ENCODE assay signal across 21 cellular contexts in genomic region chr1:98221926-98222325, GRCh38.
DNase-seq lines count a peak whose midpoint lies in the region; ATAC-seq and TF ChIP-seq lines count a peak whose summit lies in the region.
"Had no signal": no experiment of that assay in that cellular context is flagged by ENCODE, and none has a peak within 500 bp of the region (broad histone marks: within the 10 kb centered on the region; RNA-seq: fewer than 3 reads in every experiment).

No MANE protein-coding gene starts in this region.

- in situ Hi-C loops in Caki2 (cut with HindIII; ENCODE audit: low pct_unique_long_range_greater_than_20kb, low sequenced_read_pairs): no loop called here

- no peak for TF ChIP-seq POLR2A in GM18505 (IDR thresholded peaks at IDR 0.05; ENCODE audit: borderline replicate concordance, extremely low read depth, insufficient read depth, insufficient read length)

- DNase-seq in Ammon's horn (ENCODE audit: low spot score) (peak; percentile 2), Caki2 (ENCODE audit: low read depth) (peak; percentile 21), NCI-H226 (peak; percentile 10), dermis blood vessel endothelial cell (peak; percentile 74), T-helper 9 cell (no peak)
- DNase-seq: activated CD4-positive, alpha-beta memory T cell treated with anti-CD3 and anti-CD28 coated beads, Interleukin-2, amount 10 ng/mL, durations not matched to agents 7 days and 5 days; activated naive CD8-positive, alpha-beta T cell treated with anti-CD3 and anti-CD28 coated beads, Interleukin-2, amount 50 U/mL, for 24 hours; activated T-cell treated with anti-CD3 and anti-CD28 coated beads, Interleukin-2, amount 50 U/mL, for 72 hours; central memory CD4-positive, alpha-beta T cell; DMS79; effector CD4-positive, alpha-beta T cell; HFFc6; left colon; NCI-H446 treated with DMSO at 0.1 percent for 48 hours; ovary; PC-9; thyroid gland had no signal

- ATAC-seq in GM18505 (IDR thresholded peaks at IDR 0.05; ENCODE audit: unreplicated experiment): no peak
- no peak for ATAC-seq in GM18907 (IDR thresholded peaks at IDR 0.05; ENCODE audit: unreplicated experiment)
- ATAC-seq in GM21447 (IDR thresholded peaks at IDR 0.05; ENCODE audit: unreplicated experiment): no peak
- ATAC-seq: activated naive CD8-positive, alpha-beta T cell treated with anti-CD3 and anti-CD28 coated beads, Interleukin-2, amount 50 U/mL, for 24 hours; activated T-cell treated with anti-CD3 and anti-CD28 coated beads, Interleukin-2, amount 50 U/mL, for 72 hours; left colon; stimulated activated effector memory CD8-positive, alpha-beta T cell treated with anti-CD3 and anti-CD28 coated beads, Interleukin-12 subunit alpha, Interleukin-12 subunit beta, amount 100 ng/mL, for 72 hours had no signal
